1 cellular context compared by ENCODE assay signal in the genomic region with DNA sequence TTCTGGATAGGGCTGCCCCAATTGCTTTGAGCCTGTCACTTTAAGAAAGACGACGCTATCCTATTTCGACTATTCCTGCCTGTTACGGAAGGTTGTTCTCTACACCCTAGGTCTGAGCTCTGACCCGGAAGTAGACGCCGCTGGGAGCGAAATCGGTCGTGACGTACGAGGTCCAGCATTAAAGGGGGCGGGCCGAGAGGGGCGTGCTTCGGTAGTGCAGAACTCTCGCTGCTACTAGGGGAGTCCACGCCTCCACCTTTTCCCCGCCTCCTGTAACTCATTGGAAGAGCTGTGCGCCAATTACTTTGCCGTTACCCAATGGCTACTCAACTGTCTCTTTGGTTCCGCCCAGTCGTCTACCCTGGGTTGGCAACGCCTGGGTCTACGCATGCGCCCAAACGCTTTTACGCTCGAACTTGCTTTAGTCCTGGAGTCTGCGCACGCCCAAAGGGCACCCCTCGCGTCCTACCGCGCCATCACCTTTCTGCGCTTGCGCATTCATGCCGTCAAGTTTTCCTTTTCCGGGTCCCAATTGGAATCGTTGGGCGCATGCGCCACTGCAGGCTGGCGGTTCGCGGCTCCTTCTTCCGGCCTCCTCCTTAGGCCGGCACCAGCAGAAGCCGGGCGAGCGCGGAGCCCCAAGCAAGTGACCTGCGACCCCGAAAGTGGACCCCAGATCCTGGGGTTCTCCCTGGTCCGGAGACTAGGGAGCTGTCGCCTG.
TF ChIP-seq lines count a peak whose summit lies in the region.

Gene PCNX3, plus strand, starts transcription at position 548 of the 721 bp plus-strand sequence. CDS start 536 bp downstream, outside the sequence.

TF ChIP-seq in K562, 482 proteins besides CTCF, POLR2A, EP300 and RAD21 (continued from another document and continues in another):
- peak; percentile 100 for TF ChIP-seq ZFP91 (CRISPR knock-in tag; IDR thresholded peaks at IDR 0.05)
- no peak for TF ChIP-seq PHF20 (IDR thresholded peaks at IDR 0.05; ENCODE audit: partially characterized antibody)
- TF ChIP-seq GTF3C2 (IDR thresholded peaks at IDR 0.05; ENCODE audit: borderline replicate concordance, extremely low read depth, insufficient read length) = no peak
- no peak for TF ChIP-seq NR1H2 (CRISPR knock-in tag; IDR thresholded peaks at IDR 0.05)
- TF ChIP-seq RFX1 (IDR thresholded peaks at IDR 0.05) = peak; percentile 71; the same call in 1 of the 2 replicates
- 0 out of 2 replicates have a peak, but pooled peaks have one; percentile 25 for TF ChIP-seq NFE2 (IDR thresholded peaks at IDR 0.05; ENCODE audit: low read depth)
- no peak for TF ChIP-seq KAT8 (IDR thresholded peaks at IDR 0.05; ENCODE audit: low read depth)
- peak in 1 of 3 experiments; percentile 79; a peak in 1 of 6 replicates for TF ChIP-seq ZBTB11 (CRISPR knock-in tag; IDR thresholded peaks at IDR 0.05)
- TF ChIP-seq FOXJ2 (tag; IDR thresholded peaks at IDR 0.05) = no peak
- peak; percentile 85 for TF ChIP-seq MXI1 (IDR thresholded peaks at IDR 0.05; ENCODE audit: low read depth, low read length)
- TF ChIP-seq RAD51 (IDR thresholded peaks at IDR 0.05; ENCODE audit: borderline replicate concordance, low read depth) = peak; percentile 51; the same call in 1 of the 2 replicates
- TF ChIP-seq POLR2AphosphoS5 (IDR thresholded peaks at IDR 0.05; ENCODE audit: control insufficient read depth, insufficient read depth, low read depth, low read length) = 0 out of 2 replicates have a peak, but pooled peaks have one; percentile 34
- TF ChIP-seq ZNF77 (CRISPR knock-in tag; IDR thresholded peaks at IDR 0.05) = no peak
- 0 out of 2 replicates have a peak, but pooled peaks have one; percentile 62 for TF ChIP-seq RNF2 (IDR thresholded peaks at IDR 0.05)
- peak; percentile 94 for TF ChIP-seq RBM25 (IDR thresholded peaks at IDR 0.05; ENCODE audit: low read depth, low read length, severe bottlenecking)
- TF ChIP-seq THAP12 (CRISPR knock-in tag; IDR thresholded peaks at IDR 0.05) = peak; percentile 32; the same call in 1 of the 2 replicates
- TF ChIP-seq ZBTB17 (CRISPR knock-in tag; IDR thresholded peaks at IDR 0.05) = peak; percentile 100
- no peak for TF ChIP-seq ZNF584 (CRISPR knock-in tag; IDR thresholded peaks at IDR 0.05; ENCODE audit: low read depth)
- TF ChIP-seq KDM5B (IDR thresholded peaks at IDR 0.05; ENCODE audit: insufficient replicate concordance, low read depth, low read length) = no peak
- TF ChIP-seq ZNF24 (IDR thresholded peaks at IDR 0.05) = no peak
- peak; percentile 66 for TF ChIP-seq RBBP5 (IDR thresholded peaks at IDR 0.05; ENCODE audit: borderline replicate concordance, insufficient read depth, low read length, poor library complexity, severe bottlenecking)
- TF ChIP-seq HCFC1 (IDR thresholded peaks at IDR 0.05; ENCODE audit: low read depth, low read length) = peak; percentile 88
- no peak for TF ChIP-seq ATF2 (CRISPR knock-in tag; IDR thresholded peaks at IDR 0.05)
- no peak for TF ChIP-seq ZNF224 (CRISPR knock-in tag; IDR thresholded peaks at IDR 0.05)
- peak; percentile 82 for TF ChIP-seq SP2 (IDR thresholded peaks at IDR 0.05; ENCODE audit: extremely low read depth, low read depth, low read length, poor library complexity, severe bottlenecking)
- TF ChIP-seq GTF2F1 (IDR thresholded peaks at IDR 0.05; ENCODE audit: low read depth, low read length) = no peak
- TF ChIP-seq NFXL1 (CRISPR knock-in tag; IDR thresholded peaks at IDR 0.05) = no peak
- peak; percentile 100 for TF ChIP-seq NR2C2 (CRISPR knock-in tag; IDR thresholded peaks at IDR 0.05)
- TF ChIP-seq NR2C2 (tag; IDR thresholded peaks at IDR 0.05) = peak; percentile 100
- TF ChIP-seq, protein P1, sequence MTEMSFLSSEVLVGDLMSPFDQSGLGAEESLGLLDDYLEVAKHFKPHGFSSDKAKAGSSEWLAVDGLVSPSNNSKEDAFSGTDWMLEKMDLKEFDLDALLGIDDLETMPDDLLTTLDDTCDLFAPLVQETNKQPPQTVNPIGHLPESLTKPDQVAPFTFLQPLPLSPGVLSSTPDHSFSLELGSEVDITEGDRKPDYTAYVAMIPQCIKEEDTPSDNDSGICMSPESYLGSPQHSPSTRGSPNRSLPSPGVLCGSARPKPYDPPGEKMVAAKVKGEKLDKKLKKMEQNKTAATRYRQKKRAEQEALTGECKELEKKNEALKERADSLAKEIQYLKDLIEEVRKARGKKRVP (CRISPR knock-in tag; IDR thresholded peaks at IDR 0.05) = no peak
- TF ChIP-seq HES1 (IDR thresholded peaks at IDR 0.05; ENCODE audit: low read depth) = no peak
- peak; percentile 96 for TF ChIP-seq CREM (IDR thresholded peaks at IDR 0.05; ENCODE audit: low read depth)
- TF ChIP-seq TBL1XR1 (IDR thresholded peaks at IDR 0.05; ENCODE audit: low read length in 2 of 2) = peak in 1 of 2 experiments; percentile 55; a peak in 1 of 4 replicates
- TF ChIP-seq EGR1 (conservative IDR thresholded peaks at IDR 0.05) = peak; percentile 55; the same call in 1 of the 2 replicates
- TF ChIP-seq SMARCA5 (IDR thresholded peaks at IDR 0.05) = no peak
- TF ChIP-seq PRMT5 (CRISPR knock-in tag; IDR thresholded peaks at IDR 0.05) = no peak
- no peak for TF ChIP-seq XRCC3 (IDR thresholded peaks at IDR 0.05)
- no peak for TF ChIP-seq GATAD2B (IDR thresholded peaks at IDR 0.05; ENCODE audit: borderline replicate concordance)
- TF ChIP-seq ZNF583 (CRISPR knock-in tag; IDR thresholded peaks at IDR 0.05) = no peak
- TF ChIP-seq SMARCE1 (IDR thresholded peaks at IDR 0.05) = no peak
- peak; percentile 97 for TF ChIP-seq ZBTB2 (IDR thresholded peaks at IDR 0.05)
- no peak for TF ChIP-seq KLF16 (IDR thresholded peaks at IDR 0.05)
